Comparison of ENCODE assay signal across 8 cellular contexts in the genomic region with DNA sequence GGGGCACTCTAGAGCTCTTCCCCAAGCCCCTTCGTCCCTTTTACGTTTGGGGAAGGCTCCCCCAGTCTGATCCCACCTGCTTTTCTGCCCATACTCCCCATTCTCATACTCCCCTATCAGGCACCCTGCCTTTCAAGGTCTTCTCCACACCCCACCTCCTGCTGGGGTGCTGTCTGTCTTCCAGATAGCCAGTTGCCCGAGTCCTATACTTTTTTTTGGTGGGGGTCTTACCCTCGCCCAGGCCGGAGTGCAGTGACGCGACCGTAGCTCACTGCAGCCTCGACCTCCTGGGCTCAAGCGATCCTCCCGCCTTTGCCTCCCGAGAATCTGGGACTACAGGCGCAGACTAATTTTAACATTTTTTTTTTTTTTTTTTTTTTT. TPM values are rescaled to one million over a fixed set of nuclear protein-coding genes. Genes with fewer than 3 reads are reported as not detected.
DNase-seq lines count a peak whose midpoint lies in the region.

No MANE protein-coding gene starts in this region.

- H3K27me3 Mint-ChIP-seq in CD4-positive, alpha-beta memory T cell, result no peaks in the 10 kb centered on the region

- H3K9me3 ChIP-seq in CD4-positive, alpha-beta memory T cell (ENCODE audit: control insufficient read depth in 1 of 2, low read length in 2 of 2), result no peaks in the 10 kb centered on the region
- H3K9me3 ChIP-seq in Karpas-422 (ENCODE audit: low read length) (no peaks in the 10 kb centered on the region), neuronal stem cell (replicated peaks in 1 of 2; ENCODE audit: control insufficient read depth in 2 of 2, insufficient read depth in 1 of 2, low read depth in 1 of 2, low read length in 2 of 2) (no peaks in the 10 kb centered on the region)
- H3K9me3 ChIP-seq in effector memory CD4-positive, alpha-beta T cell (ENCODE audit: control insufficient read depth, low read length), result no peaks in the 10 kb centered on the region

- peak overlapping the region; percentile 89 to 96 (median 94) for H3K27ac Mint-ChIP-seq in CD4-positive, alpha-beta memory T cell

- no peaks in the 10 kb centered on the region for H3K36me3 ChIP-seq in CD4-positive, alpha-beta memory T cell (ENCODE audit: insufficient read depth, low read length)
- no peaks in the 10 kb centered on the region for H3K36me3 ChIP-seq in Karpas-422 (ENCODE audit: insufficient read depth, low read length)
- no peaks in the 10 kb centered on the region for H3K36me3 ChIP-seq in effector memory CD4-positive, alpha-beta T cell (ENCODE audit: control insufficient read depth, insufficient read depth, low read length)
- H3K36me3 ChIP-seq in neuronal stem cell (replicated peaks in 1 of 2; ENCODE audit: control insufficient read depth in 2 of 2, insufficient read depth in 2 of 2, low read length in 2 of 2), result peaks cover 21 to 22% of the 10 kb centered on the region in 2 donors

- peaks cover 10% of the 10 kb centered on the region for H3K79me2 ChIP-seq in Karpas-422 (ENCODE audit: low read length)

- POLR2A ChIA-PET in CD4-positive, alpha-beta memory T cell (lab: Charles Lee; ENCODE audit: partially characterized antibody), result interaction anchor here (0.9 to 2.1 kb wide), 9 partner anchors 8 to 219 kb away, joined by 3 to 12 read pairs (median 5); partner anchors contain the start of genes BAZ1B, STX1A, TBL2 and VPS37D

- H3K4me1 ChIP-seq in CD4-positive, alpha-beta memory T cell (ENCODE audit: insufficient read depth, low read length), result peaks cover 20% of the 10 kb centered on the region
- H3K4me1 ChIP-seq in Karpas-422 (ENCODE audit: low read length), result peaks cover 21% of the 10 kb centered on the region
- H3K4me1 ChIP-seq in effector memory CD4-positive, alpha-beta T cell (ENCODE audit: control insufficient read depth, insufficient read depth, low read length, poor library complexity, severe bottlenecking), result peaks cover 21% of the 10 kb centered on the region
- H3K4me1 ChIP-seq in neuronal stem cell (ENCODE audit: control insufficient read depth in 2 of 2, insufficient read depth in 1 of 2, low read depth in 1 of 2, low read length in 2 of 2), result peaks cover 24 to 29% of the 10 kb centered on the region in 2 donors

- peak overlapping the region; percentile 100 for H2BK12ac ChIP-seq in neuronal stem cell (ENCODE audit: low read length)

- H2BK5ac ChIP-seq in neuronal stem cell (ENCODE audit: low read length), result peak overlapping the region; percentile 99

- H3K27ac ChIP-seq in CD4-positive, alpha-beta memory T cell (ENCODE audit: low read depth, low read length), result peak overlapping the region; percentile 75
- no peak overlapping the region for H3K27ac ChIP-seq in Karpas-422 (ENCODE audit: low read length)
- peak overlapping the region; percentile 91 for H3K27ac ChIP-seq in effector memory CD4-positive, alpha-beta T cell (ENCODE audit: insufficient read depth, low read length, poor library complexity, severe bottlenecking)
- peak overlapping the region; percentile 77 for H3K27ac ChIP-seq in neuronal stem cell (replicated peaks; ENCODE audit: low read length)

- peaks cover 0 to 7% of the 10 kb centered on the region in 2 donors for H3K36me3 Mint-ChIP-seq in CD4-positive, alpha-beta memory T cell

- H2BK120ac ChIP-seq in neuronal stem cell (ENCODE audit: low read depth, low read length), result no peak overlapping the region

- peaks cover 6 to 25% (median 13%) of the 10 kb centered on the region in 4 donors for H3K4me1 Mint-ChIP-seq in CD4-positive, alpha-beta memory T cell

- CTCF ChIA-PET in CD4-positive, alpha-beta memory T cell (lab: Charles Lee; ENCODE audit: partially characterized antibody), result interaction anchor here (0.7 to 9.7 kb wide), 6 partner anchors 12 to 134 kb away, joined by 3 to 142 read pairs (median 5); no protein-coding TSS in a partner anchor

- H3K4me2 ChIP-seq in Karpas-422 (ENCODE audit: low read depth, low read length, poor library complexity, severe bottlenecking), result peak overlapping the region; percentile 76
- H3K4me2 ChIP-seq in neuronal stem cell (ENCODE audit: insufficient read depth, low read length, poor library complexity, severe bottlenecking), result peak overlapping the region; percentile 89

- H3K9ac ChIP-seq in Karpas-422 (ENCODE audit: low read length), result peak overlapping the region; percentile 82
- H3K9ac ChIP-seq in neuronal stem cell (ENCODE audit: low read depth, low read length, poor library complexity), result peak overlapping the region; percentile 94

- no peaks in the 10 kb centered on the region for H3K9me3 Mint-ChIP-seq in CD4-positive, alpha-beta memory T cell

- H4K91ac ChIP-seq in neuronal stem cell (ENCODE audit: low read depth, low read length, poor library complexity), result peak overlapping the region; percentile 92

- peak overlapping the region; percentile 54 to 78 for H3K4me3 ChIP-seq in CD4-positive, alpha-beta memory T cell (ENCODE audit: low read length in 2 of 2)
- H3K4me3 ChIP-seq in Karpas-422 (ENCODE audit: low read length) (peak overlapping the region; percentile 77), neuronal stem cell (ENCODE audit: low read length in 2 of 2) (peak overlapping the region; percentile 84 to 88)
- peak overlapping the region; percentile 89 for H3K4me3 ChIP-seq in effector memory CD4-positive, alpha-beta T cell (ENCODE audit: insufficient read depth, low read depth, low read length, poor library complexity, severe bottlenecking)

- peak overlapping the region; percentile 86 to 95 (median 90) for H3K4me3 Mint-ChIP-seq in CD4-positive, alpha-beta memory T cell

- peak overlapping the region; percentile 99 for H3K18ac ChIP-seq in neuronal stem cell (ENCODE audit: low read length)

- intact Hi-C loops in CD4-positive, alpha-beta memory T cell (cut with micrococcal nuclease), result loop anchor here (1.0 to 2.0 kb wide), 4 partner anchors 72 to 911 kb away; partner anchors contain the start of genes BAZ1B, METTL27, TYW1B and VPS37D

- peak overlapping the region; percentile 99 for H3K23ac ChIP-seq in neuronal stem cell (ENCODE audit: low read depth, low read length, poor library complexity)

- H2AK5ac ChIP-seq in neuronal stem cell (ENCODE audit: low read depth, low read length), result peak overlapping the region; percentile 43

- DNase-seq in CD4-positive, alpha-beta memory T cell, result no peak
- DNase-seq in Karpas-422 (no peak), neuronal stem cell (ENCODE audit: low spot score) (no peak), NCI-H226 (no peak), epidermal melanocyte (ENCODE audit: insufficient read length, low spot score) (no peak), NCI-H2029 (lab: John Stamatoyannopoulos, UW) (no peak)
- DNase-seq in effector memory CD4-positive, alpha-beta T cell, result no peak
- DNase-seq in activated CD4-positive, CD25-positive, alpha-beta regulatory T cell treated with anti-CD3 and anti-CD28 coated beads, Interleukin-2, amount 50 U/mL, for 72 hours, result no peak

- H3K79me1 ChIP-seq in neuronal stem cell (ENCODE audit: low read depth, low read length), result peaks cover 6% of the 10 kb centered on the region

- H2AFZ ChIP-seq in Karpas-422 (ENCODE audit: low read length) (peak overlapping the region; percentile 95), neuronal stem cell (ENCODE audit: low read length) (peak overlapping the region; percentile 98)

- peak overlapping the region; percentile 43 for H4K8ac ChIP-seq in neuronal stem cell (ENCODE audit: low read depth, low read length)

- no peaks in the 10 kb centered on the region for H3K9me2 ChIP-seq in Karpas-422 (replicated peaks; ENCODE audit: insufficient read depth, low read length)

- H3K4ac ChIP-seq in neuronal stem cell (ENCODE audit: low read length), result peak overlapping the region; percentile 93

- peaks cover 10% of the 10 kb centered on the region for H4K20me1 ChIP-seq in Karpas-422 (ENCODE audit: insufficient read depth, low read depth, low read length)

- no peaks in the 10 kb centered on the region for H3K27me3 ChIP-seq in CD4-positive, alpha-beta memory T cell (ENCODE audit: insufficient read depth, low read length)
- H3K27me3 ChIP-seq in Karpas-422 (ENCODE audit: low read length) (no peaks in the 10 kb centered on the region), neuronal stem cell (ENCODE audit: control insufficient read depth in 3 of 3, insufficient read depth in 3 of 3, low read depth in 1 of 3, low read length in 3 of 3) (no peaks in the 10 kb centered on the region)
- H3K27me3 ChIP-seq in effector memory CD4-positive, alpha-beta T cell (replicated peaks; ENCODE audit: control insufficient read depth, insufficient read depth, low read length, poor library complexity, severe bottlenecking), result no peaks in the 10 kb centered on the region

- H3K14ac ChIP-seq in neuronal stem cell (ENCODE audit: low read length), result no peak overlapping the region

- WGBS in neuronal stem cell (ENCODE audit: extremely low coverage in 2 of 2, insufficient read length in 2 of 2, insufficient replicate concordance in 1 of 2), 2 donors, result no CpG with 5 or more reads among the region's 13 CpGs

- peak overlapping the region; percentile 100 for H2BK15ac ChIP-seq in neuronal stem cell (ENCODE audit: low read length)

RNA-seq across cellular contexts. Expression of gene ABHD11, which starts 0.8 kb away (rescaled TPM):
- 10 to 100 TPM; 22.3 to 23.9 TPM for total RNA-seq in CD4-positive, alpha-beta memory T cell
- 10 to 100 TPM in 1 of 2 donors, 1 to 10 TPM in 1; 7.4 to 13.1 TPM for polyA plus RNA-seq in CD4-positive, alpha-beta memory T cell
- 14.3 and 18.3 TPM in 2 replicates for total RNA-seq in Karpas-422 (2014; rRNA removed; shearing (Covaris generic); ENCODE audit: low replicate concordance)
- polyA plus RNA-seq in neuronal stem cell (2013, experiment 1 of 2), result 17.1 TPM
- 16.7 TPM for polyA plus RNA-seq in neuronal stem cell (2013, experiment 2 of 2)

RNA-seq across cellular contexts. Expression of gene STX1A, which starts 19.9 kb away (rescaled TPM):
- 1 to 10 TPM; 7.5 to 8.3 TPM for total RNA-seq in CD4-positive, alpha-beta memory T cell
- polyA plus RNA-seq in CD4-positive, alpha-beta memory T cell, result 1 to 10 TPM; 1.2 to 3.3 TPM
- total RNA-seq in Karpas-422 (2014; rRNA removed; shearing (Covaris generic); ENCODE audit: low replicate concordance), result 3.7 and 5.5 TPM in 2 replicates
- 20.3 TPM for polyA plus RNA-seq in neuronal stem cell (2013, experiment 1 of 2)
- polyA plus RNA-seq in neuronal stem cell (2013, experiment 2 of 2), result 17.6 TPM

RNA-seq across cellular contexts. Expression of gene CLDN3, which starts 30.7 kb away (rescaled TPM):
- total RNA-seq in CD4-positive, alpha-beta memory T cell, result not detected
- polyA plus RNA-seq in CD4-positive, alpha-beta memory T cell, result not detected
- total RNA-seq in Karpas-422 (2014; rRNA removed; shearing (Covaris generic); ENCODE audit: low replicate concordance), result not detected in 2 replicates
- 13.8 TPM for polyA plus RNA-seq in neuronal stem cell (2013, experiment 1 of 2)
- 13.7 TPM for polyA plus RNA-seq in neuronal stem cell (2013, experiment 2 of 2)

RNA-seq across cellular contexts. Expression of gene BUD23, which starts 56.0 kb away (rescaled TPM):
- 10 to 100 TPM; 54.3 to 60.6 TPM for total RNA-seq in CD4-positive, alpha-beta memory T cell
- polyA plus RNA-seq in CD4-positive, alpha-beta memory T cell, result 100 to 1,000 TPM; 114 to 187 TPM
- total RNA-seq in Karpas-422 (2014; rRNA removed; shearing (Covaris generic); ENCODE audit: low replicate concordance), result 41.9 and 85.9 TPM in 2 replicates
- 69.9 TPM for polyA plus RNA-seq in neuronal stem cell (2013, experiment 1 of 2)
- 73.3 TPM for polyA plus RNA-seq in neuronal stem cell (2013, experiment 2 of 2)

RNA-seq across cellular contexts. Expression of gene DNAJC30, which starts 56.1 kb away (rescaled TPM):
- total RNA-seq in CD4-positive, alpha-beta memory T cell, result 10 to 100 TPM; 16.3 to 16.5 TPM
- polyA plus RNA-seq in CD4-positive, alpha-beta memory T cell, result 1 to 10 TPM; 8.3 to 9.4 TPM
- 1.3 and 6.1 TPM in 2 replicates for total RNA-seq in Karpas-422 (2014; rRNA removed; shearing (Covaris generic); ENCODE audit: low replicate concordance)
- polyA plus RNA-seq in neuronal stem cell (2013, experiment 1 of 2), result 3.3 TPM
- polyA plus RNA-seq in neuronal stem cell (2013, experiment 2 of 2), result 3.4 TPM
